ENCODE assay signal across 10 cellular contexts in genomic region chr17:43019418-43019817, GRCh38. TPM values are rescaled to one million over a fixed set of nuclear protein-coding genes. Genes with fewer than 3 reads are reported as not detected.
DNase-seq lines count a peak whose midpoint lies in the region; ATAC-seq and TF ChIP-seq lines count a peak whose summit lies in the region.
"Had no signal": no experiment of that assay in that cellular context is flagged by ENCODE, and none has a peak within 500 bp of the region (broad histone marks: within the 10 kb centered on the region; RNA-seq: fewer than 3 reads in every experiment).

No MANE protein-coding gene starts in this region.

- ATAC-seq in CD4-positive, alpha-beta T cell (ENCODE audit: poor library complexity): no peak
- ATAC-seq in RWPE2 (ENCODE audit: low read depth) (no peak), GM21717 (IDR thresholded peaks at IDR 0.05; ENCODE audit: unreplicated experiment) (no peak)

- H4K20me1 ChIP-seq in fibroblast of lung (ENCODE audit: control insufficient read depth, extremely low read depth, insufficient read depth, low read length): no peaks in the 10 kb centered on the region

- H3K27me3 ChIP-seq in CD4-positive, alpha-beta T cell (ENCODE audit: control insufficient read depth, insufficient read depth, low read length): no peaks in the 10 kb centered on the region
- H3K27me3 ChIP-seq in RWPE2 (ENCODE audit: insufficient read depth, poor library complexity, severe bottlenecking) (no peaks in the 10 kb centered on the region), fibroblast of lung (ENCODE audit: control insufficient read depth, insufficient read depth, low read length) (no peaks in the 10 kb centered on the region)

- no peaks in the 10 kb centered on the region for H3K9me3 Mint-ChIP-seq in CD4-positive, alpha-beta T cell
- H3K9me3 Mint-ChIP-seq in progenitor cell of endocrine pancreas (ENCODE audit: low read depth): no peaks in the 10 kb centered on the region

- intact Hi-C loops in CD4-positive, alpha-beta T cell (cut with DNase I, micrococcal nuclease): no loop called here

- POLR2A ChIA-PET in CD4-positive, alpha-beta T cell (lab: Charles Lee): interaction anchor here (0.7 to 2.6 kb wide), 4 partner anchors 12 to 341 kb away, joined by 3 to 11 read pairs (median 4); partner anchors contain the start of genes IFI35 and RPL27

- H3K4me3 Mint-ChIP-seq in CD4-positive, alpha-beta T cell: peak overlapping the region; percentile 86
- H3K4me3 Mint-ChIP-seq in progenitor cell of endocrine pancreas (ENCODE audit: low read depth): peak overlapping the region; percentile 95

- H3K9ac ChIP-seq in fibroblast of lung (ENCODE audit: insufficient read depth, low read length): no peak overlapping the region

- H3K4me2 ChIP-seq in fibroblast of lung (ENCODE audit: extremely low read depth, insufficient read depth, low read length): peak overlapping the region; percentile 62

- CTCF ChIA-PET in CD4-positive, alpha-beta T cell (lab: Charles Lee): interaction anchor here (1.2 kb wide), 1 partner anchor 21 kb away, joined by 3 read pairs; the partner anchor contains the start of gene RPL27

- H3K4me1 ChIP-seq in RWPE2 (ENCODE audit: insufficient read depth, poor library complexity, severe bottlenecking) (no peaks in the 10 kb centered on the region), fibroblast of lung (ENCODE audit: control insufficient read depth, extremely low read depth, insufficient read depth, low read length) (peaks cover 13% of the 10 kb centered on the region)

- no peak overlapping the region for H3K4me3 ChIP-seq in RWPE2 (ENCODE audit: severe bottlenecking)
- peak overlapping the region in 3 of 4 experiments; percentile 7 to 74 (median 8) for H3K4me3 ChIP-seq in fibroblast of lung (replicated peaks in 1 of 4; ENCODE audit: control extremely low read depth in 1 of 4, insufficient read depth in 1 of 4, low read depth in 3 of 4, low read length in 4 of 4)
- H3K4me3 ChIP-seq: HAP-1 had no signal

- H3K27ac Mint-ChIP-seq in CD4-positive, alpha-beta T cell: peak overlapping the region; percentile 67
- H3K27ac Mint-ChIP-seq in progenitor cell of endocrine pancreas: peak overlapping the region; percentile 93

- H2AFZ ChIP-seq in fibroblast of lung (ENCODE audit: low read length): no peak overlapping the region

- H3K4me1 Mint-ChIP-seq in CD4-positive, alpha-beta T cell (ENCODE audit: low read depth): peaks cover 45% of the 10 kb centered on the region
- H3K4me1 Mint-ChIP-seq in progenitor cell of endocrine pancreas (ENCODE audit: low read depth): peaks cover 30% of the 10 kb centered on the region

- no peak for TF ChIP-seq CTCF in CD4-positive, alpha-beta T cell (IDR thresholded peaks at IDR 0.05)
- TF ChIP-seq CTCF in RWPE2 (IDR thresholded peaks at IDR 0.05; ENCODE audit: poor library complexity, severe bottlenecking): no peak
- TF ChIP-seq CTCF in fibroblast of lung (conservative IDR thresholded peaks at IDR 0.05 in 1 of 2, IDR thresholded peaks at IDR 0.05 in 1 of 2; ENCODE audit: low read depth in 1 of 2, low read length in 2 of 2): no peak
- no peak for TF ChIP-seq CTCF in progenitor cell of endocrine pancreas (IDR thresholded peaks at IDR 0.05; ENCODE audit: unreplicated experiment)

- DNase-seq in CD4-positive, alpha-beta T cell: no peak
- no peak for DNase-seq in RWPE2 (ENCODE audit: low spot score)
- peak in 1 of 2 donors; percentile 39 for DNase-seq in fibroblast of lung (ENCODE audit: low read depth in 2 of 2)
- DNase-seq in progenitor cell of endocrine pancreas (ENCODE audit: low spot score, unreplicated experiment): no peak
- DNase-seq in NCI-H1417 (lab: John Stamatoyannopoulos, UW): no peak
- no peak for DNase-seq in stimulated activated naive CD4-positive, alpha-beta T cell (lab: John Stamatoyannopoulos, UW)
- DNase-seq in ureter (ENCODE audit: low spot score): no peak
- DNase-seq: stimulated activated CD8-positive, alpha-beta memory T cell treated with anti-CD3 and anti-CD28 coated beads, Interleukin-4, amount 100 ng/mL, for 48 hours had no signal

- H3K36me3 ChIP-seq in RWPE2 (ENCODE audit: low read depth) (peaks cover 25% of the 10 kb centered on the region), fibroblast of lung (ENCODE audit: control insufficient read depth, insufficient read depth, low read length) (peaks cover 12% of the 10 kb centered on the region)

- H3K79me2 ChIP-seq in fibroblast of lung (ENCODE audit: control insufficient read depth, insufficient read depth, low read length): peaks cover 33% of the 10 kb centered on the region

- no peak overlapping the region for H3K27ac ChIP-seq in CD4-positive, alpha-beta T cell (ENCODE audit: low read depth, low read length)
- H3K27ac ChIP-seq in RWPE2 (ENCODE audit: poor library complexity, severe bottlenecking) (peak overlapping the region; percentile 64), fibroblast of lung (ENCODE audit: insufficient read depth, low read length) (no peak overlapping the region)

- no peaks in the 10 kb centered on the region for H3K27me3 Mint-ChIP-seq in CD4-positive, alpha-beta T cell
- H3K27me3 Mint-ChIP-seq in progenitor cell of endocrine pancreas: no peaks in the 10 kb centered on the region

- peaks cover 15% of the 10 kb centered on the region for H3K36me3 Mint-ChIP-seq in CD4-positive, alpha-beta T cell (ENCODE audit: low read depth)
- H3K36me3 Mint-ChIP-seq in progenitor cell of endocrine pancreas (ENCODE audit: insufficient read depth): peaks cover 14% of the 10 kb centered on the region

- no peaks in the 10 kb centered on the region for H3K9me3 ChIP-seq in CD4-positive, alpha-beta T cell (ENCODE audit: control insufficient read depth, low read length)
- H3K9me3 ChIP-seq in RWPE2 (ENCODE audit: severe bottlenecking): no peaks in the 10 kb centered on the region
- no peaks in the 10 kb centered on the region for H3K9me3 ChIP-seq in fibroblast of lung (ENCODE audit: control insufficient read depth, insufficient read depth, low read depth, low read length)
- H3K9me3 ChIP-seq: HAP-1 had no signal

RNA-seq across cellular contexts. Expression of gene VAT1, which starts 2.8 kb away (rescaled TPM):
- 10 to 100 TPM; 27.5 to 27.6 TPM for total RNA-seq in CD4-positive, alpha-beta T cell
- total RNA-seq in fibroblast of lung (259 and 297 TPM in 2 replicates), progenitor cell of endocrine pancreas (201 and 202 TPM in 2 replicates), ureter (128 TPM)
- 234 and 362 TPM in 2 replicates for polyA plus RNA-seq in fibroblast of lung
- polyA plus RNA-seq in fibroblast of lung (2012): 388 and 615 TPM in 2 replicates
- polyA minus RNA-seq in fibroblast of lung (ENCODE audit: low replicate concordance): 596 and 616 TPM in 2 replicates

RNA-seq across cellular contexts. Expression of gene RND2, which starts 5.6 kb away (rescaled TPM):
- total RNA-seq in CD4-positive, alpha-beta T cell: under 1 TPM; 0.27 to 0.28 TPM
- total RNA-seq in fibroblast of lung (0.77 and 0.99 TPM in 2 replicates), progenitor cell of endocrine pancreas (12.4 and 14.6 TPM in 2 replicates), ureter (3.0 TPM)
- polyA plus RNA-seq in fibroblast of lung: 0.54 and 0.95 TPM in 2 replicates
- 0.68 and 1.3 TPM in 2 replicates for polyA plus RNA-seq in fibroblast of lung (2012)
- polyA minus RNA-seq in fibroblast of lung (ENCODE audit: low replicate concordance): 0.96 and 1.1 TPM in 2 replicates

RNA-seq across cellular contexts. Expression of gene IFI35, which starts 12.8 kb away (rescaled TPM):
- 10 to 100 TPM; 23.0 to 24.7 TPM for total RNA-seq in CD4-positive, alpha-beta T cell
- total RNA-seq in fibroblast of lung (31.3 and 34.5 TPM in 2 replicates), progenitor cell of endocrine pancreas (1.2 and 1.6 TPM in 2 replicates), ureter (30.5 TPM)
- polyA plus RNA-seq in fibroblast of lung: 33.4 and 52.0 TPM in 2 replicates
- 38.2 and 57.1 TPM in 2 replicates for polyA plus RNA-seq in fibroblast of lung (2012)
- polyA minus RNA-seq in fibroblast of lung (ENCODE audit: low replicate concordance): 87.5 and 99.5 TPM in 2 replicates

RNA-seq across cellular contexts. Expression of gene RPL27, which starts 21.2 kb away (rescaled TPM):
- 1,000 to 10,000 TPM; 1,923 to 1,951 TPM for total RNA-seq in CD4-positive, alpha-beta T cell
- total RNA-seq in fibroblast of lung (902 and 1,145 TPM in 2 replicates), progenitor cell of endocrine pancreas (862 and 881 TPM in 2 replicates), ureter (1,133 TPM)
- 3,313 and 3,346 TPM in 2 replicates for polyA plus RNA-seq in fibroblast of lung
- polyA plus RNA-seq in fibroblast of lung (2012): 3,178 and 3,776 TPM in 2 replicates
- 356 and 613 TPM in 2 replicates for polyA minus RNA-seq in fibroblast of lung (ENCODE audit: low replicate concordance)

RNA-seq across cellular contexts. Expression of gene RUNDC1, which starts 39.1 kb away (rescaled TPM):
- total RNA-seq in CD4-positive, alpha-beta T cell: 10 to 100 TPM; 11.6 to 11.7 TPM
- total RNA-seq in fibroblast of lung: 7.7 and 8.8 TPM in 2 replicates
- polyA plus RNA-seq in fibroblast of lung: 6.3 and 8.0 TPM in 2 replicates
- 5.6 and 7.2 TPM in 2 replicates for polyA plus RNA-seq in fibroblast of lung (2012)
- polyA minus RNA-seq in fibroblast of lung (ENCODE audit: low replicate concordance): 11.5 and 15.9 TPM in 2 replicates
- total RNA-seq in progenitor cell of endocrine pancreas: 21.0 and 22.6 TPM in 2 replicates
- 24.7 TPM for total RNA-seq in ureter
